In genomic region chr3:190381356-190381940, GRCh38 we compare ENCODE assay signal across 1 cellular context.
TF ChIP-seq lines count a peak whose summit lies in the region.

No MANE protein-coding gene starts in this region.

TF ChIP-seq in IMR-90, 13 proteins besides CTCF, POLR2A, EP300 and RAD21:
- TF ChIP-seq CEBPB (IDR thresholded peaks at IDR 0.05; ENCODE audit: low read depth, low read length) (no peak), RCOR1 (IDR thresholded peaks at IDR 0.05; ENCODE audit: insufficient replicate concordance, low read length) (no peak), SMC3 (IDR thresholded peaks at IDR 0.05; ENCODE audit: low read depth, low read length) (no peak), FOS (IDR thresholded peaks at IDR 0.05; ENCODE audit: low read depth, low read length) (no peak), NFE2L2 (IDR thresholded peaks at IDR 0.05; ENCODE audit: low read depth, low read length) (no peak), BHLHE40 (IDR thresholded peaks at IDR 0.05; ENCODE audit: low read depth, low read length) (no peak)
TF ChIP-seq in IMR-90: peak in this region for 0.
